8 cellular contexts compared by ENCODE assay signal in genomic region chr3:42025388-42026138, GRCh38.
DNase-seq lines count a peak whose midpoint lies in the region; ATAC-seq and TF ChIP-seq lines count a peak whose summit lies in the region.

No MANE protein-coding gene starts in this region.

- H3K27ac Mint-ChIP-seq in CD14-positive monocyte: peak overlapping the region; percentile 73 to 94 (median 86)
- peak overlapping the region; percentile 32 to 91 (median 90) for H3K27ac Mint-ChIP-seq in IgD-negative memory B cell

- POLR2A ChIA-PET in PC-3 (lab: Charles Lee; ENCODE audit: unreplicated experiment): interaction anchor here (0.6 kb wide), 2 partner anchors 19 to 30 kb away, joined by 7 to 8 read pairs; no protein-coding TSS in a partner anchor

- H2AFZ ChIP-seq in PC-3 (ENCODE audit: low read length): no peak overlapping the region

- H3K27me3 Mint-ChIP-seq in CD14-positive monocyte (ENCODE audit: low read depth in 3 of 3) (peaks cover 0 to 2% (median 0%) of the 10 kb centered on the region in 3 donors), IgD-negative memory B cell (no peaks in the 10 kb centered on the region)

- no peaks in the 10 kb centered on the region for H3K9me2 ChIP-seq in PC-3 (replicated peaks; ENCODE audit: low read length)

- CTCF ChIA-PET in PC-3 (lab: Charles Lee): no interaction called here

- H3K9ac ChIP-seq in PC-3 (ENCODE audit: low read length): no peak overlapping the region

- H3K4me3 ChIP-seq in PC-3 (ENCODE audit: low read length): 0 out of 2 replicates have a peak overlapping the region, but pooled peaks have one; percentile 5
- no peak overlapping the region for H3K4me3 ChIP-seq in skin epidermis

- H3K27me3 ChIP-seq in PC-3 (ENCODE audit: low read length): no peaks in the 10 kb centered on the region

- H3F3A ChIP-seq in PC-3 (ENCODE audit: low read length, unreplicated experiment): peaks cover 2% of the 10 kb centered on the region

- peaks cover 0 to 4% (median 0%) of the 10 kb centered on the region in 7 donors for H3K9me3 Mint-ChIP-seq in CD14-positive monocyte
- H3K9me3 Mint-ChIP-seq in IgD-negative memory B cell: peaks cover 0 to 2% (median 0%) of the 10 kb centered on the region in 3 donors

- peak; percentile 77 for DNase-seq in CD14-positive monocyte (ENCODE audit: low spot score)
- DNase-seq in PC-3: peak; percentile 58
- peak; percentile 54 for DNase-seq in cerebellum (ENCODE audit: low spot score)
- DNase-seq in islet precursor cell: peak; percentile 97
- no peak for DNase-seq in activated gamma-delta T cell treated with Interleukin-2 at 50 U/mL for 16 hours

- H3K4me1 Mint-ChIP-seq in CD14-positive monocyte: peaks cover 56% of the 10 kb centered on the region
- H3K4me1 Mint-ChIP-seq in IgD-negative memory B cell: peaks cover 56 to 62% (median 56%) of the 10 kb centered on the region in 3 donors

- H3K27ac ChIP-seq in PC-3 (ENCODE audit: low read length): no peak overlapping the region
- H3K27ac ChIP-seq in skin epidermis: peak overlapping the region in 20 of 21 experiments; percentile 46 to 89 (median 72)

- ATAC-seq in GM19395 (IDR thresholded peaks at IDR 0.05; ENCODE audit: unreplicated experiment) (peak; percentile 66), PC-3 (peak; percentile 30)

- H3K4me1 ChIP-seq in PC-3 (ENCODE audit: insufficient read depth, low read length): peaks cover 29% of the 10 kb centered on the region

- H3K9me3 ChIP-seq in PC-3 (ENCODE audit: low read length): no peaks in the 10 kb centered on the region

- H3K79me2 ChIP-seq in PC-3 (ENCODE audit: low read length): peaks cover 64% of the 10 kb centered on the region

- intact Hi-C loops in CD14-positive monocyte (cut with micrococcal nuclease) (no loop called here), PC-3 (cut with micrococcal nuclease) (no loop called here)

- TF ChIP-seq CTCF in CD14-positive monocyte (IDR thresholded peaks at IDR 0.05) (no peak), PC-3 (conservative IDR thresholded peaks at IDR 0.05; ENCODE audit: low read depth, low read length) (no peak)

- H3K36me3 Mint-ChIP-seq in CD14-positive monocyte (peaks cover 8 to 9% of the 10 kb centered on the region in 2 donors), IgD-negative memory B cell (no peaks in the 10 kb centered on the region)

- no peaks in the 10 kb centered on the region for H3K36me3 ChIP-seq in PC-3 (ENCODE audit: low read depth, low read length)

- peak overlapping the region; percentile 65 for H3K4me2 ChIP-seq in PC-3 (ENCODE audit: low read length)

- H3K4me3 Mint-ChIP-seq in CD14-positive monocyte (peak overlapping the region; percentile 46 to 62), IgD-negative memory B cell (peak overlapping the region in 3 of 4 donors; percentile 31 to 83 (median 41))

- BruUV-seq in PC-3 (replicated peaks; lab: Mats Ljungman, UMichigan): no TSS peak

- peaks cover 25% of the 10 kb centered on the region for H4K20me1 ChIP-seq in PC-3 (ENCODE audit: low read length)
